In the genomic region with DNA sequence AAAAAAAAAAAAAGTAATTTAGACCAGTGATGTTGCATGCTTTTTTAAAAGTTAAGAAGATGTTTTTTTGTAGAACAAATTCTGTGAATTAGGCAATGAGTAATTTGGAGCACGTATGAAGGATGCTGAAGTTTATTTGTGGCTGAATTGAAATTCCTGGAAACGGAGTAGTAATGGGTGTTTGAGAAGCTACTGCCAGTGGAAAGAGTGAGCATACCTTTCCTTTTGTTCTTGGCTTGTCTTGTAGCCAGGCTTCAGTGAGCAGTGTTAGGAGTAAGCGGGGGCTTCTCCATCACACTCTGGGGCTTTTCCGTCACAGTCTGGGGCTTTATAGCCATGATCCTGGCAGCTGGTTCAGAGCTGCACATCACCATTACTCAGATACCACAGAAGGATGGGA, we compare ENCODE assay signal across 1 cellular context.
TF ChIP-seq lines count a peak whose summit lies in the region.

No MANE protein-coding gene starts in this region.

TF ChIP-seq in SK-N-SH, 30 proteins besides CTCF, POLR2A, EP300 and RAD21:
- TF ChIP-seq FOXM1 (IDR thresholded peaks at IDR 0.05; ENCODE audit: low read depth) (no peak), GATA2 (CRISPR knock-in tag; IDR thresholded peaks at IDR 0.05) (no peak), TAF1 (IDR thresholded peaks at IDR 0.05; ENCODE audit: borderline replicate concordance, low read depth, low read length) (no peak), ELF1 (IDR thresholded peaks at IDR 0.05) (no peak), NRF1 (IDR thresholded peaks at IDR 0.05; ENCODE audit: low read depth, low read length) (no peak), NFIC (IDR thresholded peaks at IDR 0.05; ENCODE audit: borderline replicate concordance) (no peak)
- TF ChIP-seq, protein P1, sequence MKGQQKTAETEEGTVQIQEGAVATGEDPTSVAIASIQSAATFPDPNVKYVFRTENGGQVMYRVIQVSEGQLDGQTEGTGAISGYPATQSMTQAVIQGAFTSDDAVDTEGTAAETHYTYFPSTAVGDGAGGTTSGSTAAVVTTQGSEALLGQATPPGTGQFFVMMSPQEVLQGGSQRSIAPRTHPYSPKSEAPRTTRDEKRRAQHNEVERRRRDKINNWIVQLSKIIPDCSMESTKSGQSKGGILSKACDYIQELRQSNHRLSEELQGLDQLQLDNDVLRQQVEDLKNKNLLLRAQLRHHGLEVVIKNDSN (IDR thresholded peaks at IDR 0.05; ENCODE audit: borderline replicate concordance, low read depth), result no peak
